In the genomic region with DNA sequence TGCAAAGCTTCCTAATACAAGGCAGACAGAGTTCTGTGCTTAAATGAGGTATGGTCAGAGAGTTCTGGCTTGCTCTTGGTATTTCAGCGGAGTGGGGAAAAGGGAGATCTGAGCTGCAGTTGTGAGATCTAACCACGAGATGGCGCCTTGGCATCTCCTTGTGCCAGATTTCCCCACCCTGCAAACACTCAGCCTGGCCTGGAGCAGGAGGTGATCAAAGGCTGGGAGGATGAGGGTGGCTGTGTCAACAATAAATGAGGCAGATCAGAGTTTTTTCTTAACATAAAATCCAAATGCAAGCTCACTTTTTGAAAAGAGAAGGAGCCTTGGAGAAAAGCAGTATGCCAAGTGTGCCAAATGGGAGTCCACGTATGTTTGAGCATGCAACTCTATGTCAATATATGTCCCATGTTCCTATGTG, we compare ENCODE assay signal across 8 cellular contexts. TPM values are rescaled to one million over a fixed set of nuclear protein-coding genes. Genes with fewer than 3 reads are reported as not detected.
DNase-seq lines count a peak whose midpoint lies in the region; ATAC-seq lines count a peak whose summit lies in the region.

No MANE protein-coding gene starts in this region.

- peaks cover 5% of the 10 kb centered on the region for H3K4me1 Mint-ChIP-seq in activated CD4-positive, alpha-beta memory T cell treated with anti-CD3 and anti-CD28 coated beads for 36 hours (ENCODE audit: low read depth)
- peaks cover 33% of the 10 kb centered on the region for H3K4me1 Mint-ChIP-seq in stimulated activated effector memory CD8-positive, alpha-beta T cell treated with anti-CD3 and anti-CD28 coated beads, Interleukin-12 subunit alpha, Interleukin-12 subunit beta, amount 100 ng/mL, for 72 hours

- peaks cover 6% of the 10 kb centered on the region for H3K36me3 Mint-ChIP-seq in activated CD4-positive, alpha-beta memory T cell treated with anti-CD3 and anti-CD28 coated beads for 36 hours
- H3K36me3 Mint-ChIP-seq in stimulated activated effector memory CD8-positive, alpha-beta T cell treated with anti-CD3 and anti-CD28 coated beads, Interleukin-12 subunit alpha, Interleukin-12 subunit beta, amount 100 ng/mL, for 72 hours, result peaks cover 25% of the 10 kb centered on the region

- no peaks in the 10 kb centered on the region for H3K27me3 Mint-ChIP-seq in activated CD4-positive, alpha-beta memory T cell treated with anti-CD3 and anti-CD28 coated beads for 36 hours

- no peak overlapping the region for H3K27ac Mint-ChIP-seq in activated CD4-positive, alpha-beta memory T cell treated with anti-CD3 and anti-CD28 coated beads for 36 hours
- no peak overlapping the region for H3K27ac Mint-ChIP-seq in stimulated activated effector memory CD8-positive, alpha-beta T cell treated with anti-CD3 and anti-CD28 coated beads, Interleukin-12 subunit alpha, Interleukin-12 subunit beta, amount 100 ng/mL, for 72 hours

- CTCF ChIA-PET in activated CD4-positive, alpha-beta memory T cell treated with anti-CD3 and anti-CD28 coated beads for 36 hours (lab: Charles Lee), result interaction anchor here (0.7 to 6.0 kb wide), 32 partner anchors 9 to 593 kb away, joined by 3 to 245 read pairs (median 4); a partner anchor contains a TSS

- peak; percentile 63 for ATAC-seq in stimulated activated effector memory CD8-positive, alpha-beta T cell treated with anti-CD3 and anti-CD28 coated beads, Interleukin-12 subunit alpha, Interleukin-12 subunit beta, amount 100 ng/mL, for 72 hours
- ATAC-seq in HG02970 (IDR thresholded peaks at IDR 0.05; ENCODE audit: low FRiP score, unreplicated experiment), result no peak

- DNase-seq in C1 segment of cervical spinal cord (lab: John Stamatoyannopoulos, UW), result peak in 12 of 14 donors; percentile 14 to 62 (median 44)
- DNase-seq in HCEC 1CT, result peak; percentile 45
- peak; percentile 62 for DNase-seq in NCI-H69 (lab: John Stamatoyannopoulos, UW)
- DNase-seq in activated CD4-positive, alpha-beta memory T cell treated with anti-CD3 and anti-CD28 coated beads for 36 hours, result peak; percentile 79
- DNase-seq in effector CD8-positive, alpha-beta T cell (lab: John Stamatoyannopoulos, UW), result peak; percentile 37
- DNase-seq in medulla oblongata (ENCODE audit: extremely low spot score), result peak; percentile 89
- DNase-seq in stimulated activated effector memory CD8-positive, alpha-beta T cell treated with anti-CD3 and anti-CD28 coated beads, Interleukin-12 subunit alpha, Interleukin-12 subunit beta, amount 100 ng/mL, for 72 hours (ENCODE audit: low spot score in 2 of 2), result peak; percentile 57 to 81

- POLR2A ChIA-PET in activated CD4-positive, alpha-beta memory T cell treated with anti-CD3 and anti-CD28 coated beads for 36 hours (lab: Charles Lee), result interaction anchor here (0.8 to 1.7 kb wide), 2 partner anchors 12 to 201 kb away, joined by 3 to 4 read pairs; a partner anchor contains a TSS

- no peaks in the 10 kb centered on the region for H3K9me3 Mint-ChIP-seq in activated CD4-positive, alpha-beta memory T cell treated with anti-CD3 and anti-CD28 coated beads for 36 hours
- H3K9me3 Mint-ChIP-seq in stimulated activated effector memory CD8-positive, alpha-beta T cell treated with anti-CD3 and anti-CD28 coated beads, Interleukin-12 subunit alpha, Interleukin-12 subunit beta, amount 100 ng/mL, for 72 hours, result no peaks in the 10 kb centered on the region

- no peak overlapping the region for H3K4me3 Mint-ChIP-seq in activated CD4-positive, alpha-beta memory T cell treated with anti-CD3 and anti-CD28 coated beads for 36 hours
- H3K4me3 Mint-ChIP-seq in stimulated activated effector memory CD8-positive, alpha-beta T cell treated with anti-CD3 and anti-CD28 coated beads, Interleukin-12 subunit alpha, Interleukin-12 subunit beta, amount 100 ng/mL, for 72 hours, result no peak overlapping the region

- intact Hi-C loops in activated CD4-positive, alpha-beta memory T cell treated with anti-CD3 and anti-CD28 coated beads for 36 hours (cut with micrococcal nuclease), result loop anchor here (1.0 kb wide), 3 partner anchors 146 to 205 kb away; no protein-coding TSS in a partner anchor

RNA-seq across cellular contexts. Expression of a gene that starts 4.1 kb away (rescaled TPM):
- total RNA-seq in activated CD4-positive, alpha-beta memory T cell treated with anti-CD3 and anti-CD28 coated beads for 36 hours, result under 1 TPM; 0.17 to 0.76 TPM

RNA-seq across cellular contexts. Expression of a gene that starts 11.4 kb away (rescaled TPM):
- total RNA-seq in activated CD4-positive, alpha-beta memory T cell treated with anti-CD3 and anti-CD28 coated beads for 36 hours, result 10 to 100 TPM; 21.6 to 21.7 TPM

RNA-seq across cellular contexts. Expression of a gene that starts 11.8 kb away (rescaled TPM):
- 10 to 100 TPM; 28.3 to 30.9 TPM for total RNA-seq in activated CD4-positive, alpha-beta memory T cell treated with anti-CD3 and anti-CD28 coated beads for 36 hours

Comparison
In these comparisons a context has a peak if more than half of its experiments do, and no peak if none do; other contexts are left out.
1. DNase-seq: peak in every context shown above with its lines; median percentile 89 in medulla oblongata; 79 in activated CD4-positive, alpha-beta memory T cell treated with anti-CD3 and anti-CD28 coated beads for 36 hours; 69 in stimulated activated effector memory CD8-positive, alpha-beta T cell treated with anti-CD3 and anti-CD28 coated beads, Interleukin-12 subunit alpha, Interleukin-12 subunit beta, amount 100 ng/mL, for 72 hours; 62 in NCI-H69; 45 in HCEC 1CT; 44 in C1 segment of cervical spinal cord; 37 in effector CD8-positive, alpha-beta T cell.